In genomic region chr9:136949239-136949816, GRCh38 we compare ENCODE assay signal across 7 cellular contexts. TPM values are rescaled to one million over a fixed set of nuclear protein-coding genes. Genes with fewer than 3 reads are reported as not detected.
DNase-seq lines count a peak whose midpoint lies in the region; ATAC-seq lines count a peak whose summit lies in the region.

No MANE protein-coding gene starts in this region.

- H3K36me3 ChIP-seq in HUES64 (ENCODE audit: insufficient read depth, low read length), result no peaks in the 10 kb centered on the region
- no peaks in the 10 kb centered on the region for H3K36me3 ChIP-seq in iPS-18a (ENCODE audit: control insufficient read depth, low read depth, low read length)
- no peaks in the 10 kb centered on the region for H3K36me3 ChIP-seq in stomach smooth muscle (ENCODE audit: control insufficient read depth in 2 of 2, insufficient read depth in 2 of 2, low read length in 2 of 2)

- H3K4me1 ChIP-seq in HUES64 (ENCODE audit: insufficient read depth, low read length) (peaks cover 7% of the 10 kb centered on the region), iPS-18a (ENCODE audit: control insufficient read depth, low read depth, low read length) (peaks cover 5% of the 10 kb centered on the region), stomach smooth muscle (ENCODE audit: control insufficient read depth, insufficient read depth, low read length) (peaks cover 24% of the 10 kb centered on the region)

- no peaks in the 10 kb centered on the region for H3K36me3 Mint-ChIP-seq in activated T-helper 17 cell treated with anti-CD3 and anti-CD28 coated beads, Interleukin-2, amount 50 U/mL, for 72 hours (ENCODE audit: low read depth)

- H3K4me3 ChIP-seq in HUES64 (ENCODE audit: low read length) (peak overlapping the region; percentile 67), iPS-18a (ENCODE audit: low read length) (peak overlapping the region; percentile 62), stomach smooth muscle (ENCODE audit: low read length in 2 of 2) (peak overlapping the region; percentile 77 to 81)

- H3K4me3 Mint-ChIP-seq in activated T-helper 17 cell treated with anti-CD3 and anti-CD28 coated beads, Interleukin-2, amount 50 U/mL, for 72 hours, result peak overlapping the region; percentile 73

- peak overlapping the region; percentile 54 for H3K27ac Mint-ChIP-seq in activated T-helper 17 cell treated with anti-CD3 and anti-CD28 coated beads, Interleukin-2, amount 50 U/mL, for 72 hours

- H3K9ac ChIP-seq in HUES64 (ENCODE audit: low read depth, low read length) (peak overlapping the region; percentile 71), iPS-18a (ENCODE audit: low read length) (peak overlapping the region; percentile 36), stomach smooth muscle (ENCODE audit: low read length in 2 of 2) (peak overlapping the region; percentile 62 to 64)

- no peaks in the 10 kb centered on the region for H3K27me3 ChIP-seq in HUES64 (ENCODE audit: insufficient read depth, low read length)
- H3K27me3 ChIP-seq in iPS-18a (ENCODE audit: control insufficient read depth, insufficient read depth, low read length), result no peaks in the 10 kb centered on the region
- no peaks in the 10 kb centered on the region for H3K27me3 ChIP-seq in stomach smooth muscle (ENCODE audit: control insufficient read depth in 1 of 2, insufficient read depth in 2 of 2, low read length in 2 of 2)

- H3K9me3 ChIP-seq in HUES64 (ENCODE audit: insufficient read depth, low read depth, low read length) (no peaks in the 10 kb centered on the region), iPS-18a (ENCODE audit: control insufficient read depth, low read depth, low read length) (no peaks in the 10 kb centered on the region), stomach smooth muscle (ENCODE audit: control insufficient read depth in 2 of 2, low read length in 2 of 2) (no peaks in the 10 kb centered on the region)

- H3K9me3 Mint-ChIP-seq in activated T-helper 17 cell treated with anti-CD3 and anti-CD28 coated beads, Interleukin-2, amount 50 U/mL, for 72 hours, result no peaks in the 10 kb centered on the region

- H3K27ac ChIP-seq in HUES64 (ENCODE audit: low read depth, low read length) (no peak overlapping the region), iPS-18a (ENCODE audit: low read length) (no peak overlapping the region), stomach smooth muscle (ENCODE audit: low read length) (peak overlapping the region; percentile 69)

- H3K27me3 Mint-ChIP-seq in activated T-helper 17 cell treated with anti-CD3 and anti-CD28 coated beads, Interleukin-2, amount 50 U/mL, for 72 hours, result no peaks in the 10 kb centered on the region

- no peak for DNase-seq in NCI-H1417 treated with DMSO at 0.1 percent for 48 hours (lab: John Stamatoyannopoulos, UW)
- no peak for DNase-seq in HT-29 (ENCODE audit: low spot score)

- H3K4me1 Mint-ChIP-seq in activated T-helper 17 cell treated with anti-CD3 and anti-CD28 coated beads, Interleukin-2, amount 50 U/mL, for 72 hours, result no peaks in the 10 kb centered on the region

- WGBS in HUES64, result 29% methylated on average over 22 of the region's 22 CpGs

- ATAC-seq in activated T-helper 17 cell treated with anti-CD3 and anti-CD28 coated beads, Interleukin-2, amount 50 U/mL, for 72 hours (replicated peaks), result peak; percentile 8
- ATAC-seq in GM18873 (IDR thresholded peaks at IDR 0.05; ENCODE audit: low FRiP score, unreplicated experiment), result no peak

RNA-seq across cellular contexts. Expression of gene LCN12, which starts 2.7 kb away (rescaled TPM):
- polyA plus RNA-seq in HUES64 (2013, experiment 1 of 2), result 0.20 TPM
- not detected for polyA plus RNA-seq in HUES64 (2013, experiment 2 of 2)
- total RNA-seq in activated T-helper 17 cell treated with anti-CD3 and anti-CD28 coated beads, Interleukin-2, amount 50 U/mL, for 72 hours, result 1 to 10 TPM in 1 of 2 donors, under 1 TPM in 1; 0.54 to 2.4 TPM
- total RNA-seq in HT-29 (2014; rRNA removed; shearing (Covaris generic)), result 0.58 and 0.94 TPM in 2 replicates

RNA-seq across cellular contexts. Expression of gene C8G, which starts 4.3 kb away (rescaled TPM):
- not detected for polyA plus RNA-seq in HUES64 (2013, experiment 1 of 2)
- polyA plus RNA-seq in HUES64 (2013, experiment 2 of 2), result not detected
- total RNA-seq in activated T-helper 17 cell treated with anti-CD3 and anti-CD28 coated beads, Interleukin-2, amount 50 U/mL, for 72 hours, result 1 to 10 TPM in 1 of 2 donors, not detected in 1; 3.1 TPM
- total RNA-seq in HT-29 (2014; rRNA removed; shearing (Covaris generic)), result 0.71 and 2.6 TPM in 2 replicates

RNA-seq across cellular contexts. Expression of gene FBXW5, which starts 4.8 kb away (rescaled TPM):
- polyA plus RNA-seq in HUES64 (2013, experiment 1 of 2), result 36.2 TPM
- 34.4 TPM for polyA plus RNA-seq in HUES64 (2013, experiment 2 of 2)
- 10 to 100 TPM; 91.0 to 99.2 TPM for total RNA-seq in activated T-helper 17 cell treated with anti-CD3 and anti-CD28 coated beads, Interleukin-2, amount 50 U/mL, for 72 hours
- 379 and 389 TPM in 2 replicates for total RNA-seq in HT-29 (2014; rRNA removed; shearing (Covaris generic))

RNA-seq across cellular contexts. Expression of gene PTGDS, which starts 28.0 kb away (rescaled TPM):
- 0.60 TPM for polyA plus RNA-seq in HUES64 (2013, experiment 1 of 2)
- polyA plus RNA-seq in HUES64 (2013, experiment 2 of 2), result 0.82 TPM
- 1 to 10 TPM in 1 of 2 donors, not detected in 1; 1.3 TPM for total RNA-seq in activated T-helper 17 cell treated with anti-CD3 and anti-CD28 coated beads, Interleukin-2, amount 50 U/mL, for 72 hours
- total RNA-seq in HT-29 (2014; rRNA removed; shearing (Covaris generic)), result not detected in 2 replicates

RNA-seq across cellular contexts. Expression of gene LCNL1, which starts 33.5 kb away (rescaled TPM):
- not detected for polyA plus RNA-seq in HUES64 (2013, experiment 1 of 2)
- 0.19 TPM for polyA plus RNA-seq in HUES64 (2013, experiment 2 of 2)
- total RNA-seq in activated T-helper 17 cell treated with anti-CD3 and anti-CD28 coated beads, Interleukin-2, amount 50 U/mL, for 72 hours, result under 1 TPM in 1 of 2 donors, not detected in 1; 0.11 TPM
- total RNA-seq in HT-29 (2014; rRNA removed; shearing (Covaris generic)), result not detected in 2 replicates
